ENCODE assay signal across 1 cellular context in the genomic region with DNA sequence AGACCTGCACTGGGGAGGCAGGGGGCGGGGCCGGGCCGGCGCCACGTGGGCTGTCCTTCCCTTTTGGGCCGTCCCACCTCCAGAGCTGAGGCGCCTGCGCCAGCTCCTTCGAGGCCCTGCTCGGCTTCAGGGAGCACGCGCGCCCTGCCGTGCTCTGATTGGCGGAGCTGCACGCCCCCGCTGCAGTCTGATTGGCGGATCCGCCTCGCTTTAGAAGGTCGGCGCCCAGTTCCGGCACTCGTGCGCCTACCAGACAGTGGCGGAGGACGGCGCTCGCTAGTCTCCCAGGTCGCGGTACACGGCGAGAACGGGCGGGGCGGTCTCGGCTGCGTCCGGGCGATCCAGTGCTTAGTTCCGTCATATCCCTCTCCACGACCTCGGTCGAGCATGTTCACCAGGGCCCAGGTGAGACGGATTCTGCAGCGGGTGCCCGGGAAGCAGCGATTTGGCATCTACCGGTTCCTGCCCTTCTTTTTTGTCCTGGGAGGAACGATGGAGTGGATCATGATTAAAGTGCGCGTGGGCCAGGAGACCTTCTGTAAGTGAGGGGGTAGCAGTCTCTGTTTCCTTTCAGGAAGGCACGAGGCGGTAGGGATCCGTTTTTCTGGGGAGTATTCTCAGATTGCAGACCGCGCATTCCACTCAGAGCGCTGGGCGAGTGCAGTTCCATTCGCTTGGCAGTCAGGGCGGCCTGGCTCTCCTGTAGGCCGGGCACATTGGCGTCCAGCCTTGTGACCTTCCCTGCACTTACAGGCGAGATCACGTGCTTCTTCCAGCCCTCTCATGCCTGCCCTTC.
TF ChIP-seq lines count a peak whose summit lies in the region.

A gene with protein sequence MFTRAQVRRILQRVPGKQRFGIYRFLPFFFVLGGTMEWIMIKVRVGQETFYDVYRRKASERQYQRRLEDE (plus strand): TSS at position 237 of the 796 bp plus-strand sequence. CDS start 151 bp downstream, at position 388.

TF ChIP-seq in H1, 55 proteins besides CTCF, POLR2A, EP300 and RAD21 (continued from another document):
- TF ChIP-seq PHF8 (conservative IDR thresholded peaks at IDR 0.05; ENCODE audit: low read depth, low read length) = peak; percentile 77
